ENCODE assay signal across 1 cellular context in the genomic region with DNA sequence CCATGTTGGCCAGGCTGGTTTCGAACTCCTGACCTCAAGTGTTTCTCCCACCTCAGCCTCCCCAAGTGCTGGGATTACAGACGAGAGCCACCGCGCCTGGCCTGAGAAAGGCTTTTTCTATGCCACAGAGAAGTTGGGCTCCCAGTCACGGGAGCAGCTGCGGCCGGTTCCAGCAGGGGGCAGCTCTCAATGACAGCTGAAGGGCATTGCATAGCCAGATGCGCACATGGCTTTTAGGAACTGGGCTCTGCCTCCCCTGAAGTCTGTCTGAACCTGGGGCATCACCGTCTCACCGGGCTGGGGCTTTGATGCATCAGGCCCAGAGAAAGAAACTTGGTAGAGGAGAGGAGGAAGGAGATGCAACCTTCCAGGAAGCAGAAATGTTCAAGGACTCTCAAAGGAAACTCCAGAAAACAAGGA.
TF ChIP-seq lines count a peak whose summit lies in the region.

No MANE protein-coding gene starts in this region.

TF ChIP-seq in HepG2, 621 proteins besides CTCF, POLR2A, EP300 and RAD21 (continued from another document and continues in another):
- TF ChIP-seq ZNF770 (CRISPR knock-in tag; IDR thresholded peaks at IDR 0.05) (0 out of 2 replicates have a peak, but pooled peaks have one; percentile 51), SPEN (CRISPR knock-in tag; IDR thresholded peaks at IDR 0.05; ENCODE audit: low read depth) (0 out of 2 replicates have a peak, but pooled peaks have one; percentile 21), CHD2 (IDR thresholded peaks at IDR 0.05; ENCODE audit: low read depth, low read length) (peak; percentile 17; the same call in 1 of the 2 replicates), HDAC1 (CRISPR knock-in tag; IDR thresholded peaks at IDR 0.05) (peak; percentile 43; the same call in 1 of the 2 replicates), NFKBIZ (CRISPR knock-in tag; IDR thresholded peaks at IDR 0.05) (no peak), NR0B2 (CRISPR knock-in tag; IDR thresholded peaks at IDR 0.05) (peak; percentile 67; the same call in 1 of the 2 replicates), ZNF878 (CRISPR knock-in tag; IDR thresholded peaks at IDR 0.05) (no peak), ZSCAN12 (CRISPR knock-in tag; IDR thresholded peaks at IDR 0.05) (no peak), ZFP41 (CRISPR knock-in tag; IDR thresholded peaks at IDR 0.05; ENCODE audit: borderline replicate concordance) (peak; percentile 38; the same call in 1 of the 2 replicates), ZNF674 (CRISPR knock-in tag; IDR thresholded peaks at IDR 0.05; ENCODE audit: low read depth) (no peak), POGK (CRISPR knock-in tag; conservative IDR thresholded peaks at IDR 0.05) (0 out of 2 replicates have a peak, but pooled peaks have one; percentile 17), GZF1 (CRISPR knock-in tag; IDR thresholded peaks at IDR 0.05) (no peak), KAT8 (CRISPR knock-in tag; IDR thresholded peaks at IDR 0.05) (0 out of 2 replicates have a peak, but pooled peaks have one; percentile 49), TP53 (CRISPR knock-in tag; conservative IDR thresholded peaks at IDR 0.05) (no peak), BCL3 (CRISPR knock-in tag; IDR thresholded peaks at IDR 0.05) (no peak), ZNF333 (CRISPR knock-in tag; IDR thresholded peaks at IDR 0.05; ENCODE audit: borderline replicate concordance) (0 out of 2 replicates have a peak, but pooled peaks have one; percentile 33), ZNF121 (CRISPR knock-in tag; IDR thresholded peaks at IDR 0.05) (no peak), PAXIP1 (CRISPR knock-in tag; conservative IDR thresholded peaks at IDR 0.05) (peak; percentile 46), ZBTB7B (CRISPR knock-in tag; IDR thresholded peaks at IDR 0.05) (peak; percentile 67; the same call in 1 of the 2 replicates), JARID2 (CRISPR knock-in tag; IDR thresholded peaks at IDR 0.05; ENCODE audit: insufficient replicate concordance) (no peak), BHLHE40 (IDR thresholded peaks at IDR 0.05; ENCODE audit: low read length) (peak; percentile 75), ZNF263 (CRISPR knock-in tag; IDR thresholded peaks at IDR 0.05) (peak; percentile 66; the same call in 1 of the 2 replicates), MLXIP (CRISPR knock-in tag; IDR thresholded peaks at IDR 0.05; ENCODE audit: borderline replicate concordance) (no peak), KDM4B (CRISPR knock-in tag; IDR thresholded peaks at IDR 0.05) (no peak), ZNF7 (CRISPR knock-in tag; IDR thresholded peaks at IDR 0.05) (0 out of 2 replicates have a peak, but pooled peaks have one; percentile 5), ESRRA (CRISPR knock-in tag; IDR thresholded peaks at IDR 0.05; ENCODE audit: low read depth) (peak; percentile 100), EHMT2 (IDR thresholded peaks at IDR 0.05; ENCODE audit: borderline replicate concordance, low read depth, low read length) (no peak), PAF1 (CRISPR knock-in tag; IDR thresholded peaks at IDR 0.05) (no peak), MAF1 (CRISPR knock-in tag; IDR thresholded peaks at IDR 0.05; ENCODE audit: borderline replicate concordance) (no peak), ZNF235 (CRISPR knock-in tag; IDR thresholded peaks at IDR 0.05; ENCODE audit: borderline replicate concordance) (no peak), CERS6 (CRISPR knock-in tag; IDR thresholded peaks at IDR 0.05) (no peak), TARDBP (CRISPR knock-in tag; IDR thresholded peaks at IDR 0.05) (0 out of 2 replicates have a peak, but pooled peaks have one; percentile 16), ZNF17 (CRISPR knock-in tag; IDR thresholded peaks at IDR 0.05) (no peak), ERF (CRISPR knock-in tag; IDR thresholded peaks at IDR 0.05) (peak; percentile 63; the same call in 1 of the 2 replicates), NBN (conservative IDR thresholded peaks at IDR 0.05) (no peak), SOX13 (IDR thresholded peaks at IDR 0.05) (no peak), SOX13 (CRISPR knock-in tag; conservative IDR thresholded peaks at IDR 0.05 in 1 of 2, IDR thresholded peaks at IDR 0.05 in 1 of 2) (0 out of 4 replicates have a peak, but pooled peaks of 1 of the 2 experiments have one; percentile 18)
- TF ChIP-seq, protein P1, sequence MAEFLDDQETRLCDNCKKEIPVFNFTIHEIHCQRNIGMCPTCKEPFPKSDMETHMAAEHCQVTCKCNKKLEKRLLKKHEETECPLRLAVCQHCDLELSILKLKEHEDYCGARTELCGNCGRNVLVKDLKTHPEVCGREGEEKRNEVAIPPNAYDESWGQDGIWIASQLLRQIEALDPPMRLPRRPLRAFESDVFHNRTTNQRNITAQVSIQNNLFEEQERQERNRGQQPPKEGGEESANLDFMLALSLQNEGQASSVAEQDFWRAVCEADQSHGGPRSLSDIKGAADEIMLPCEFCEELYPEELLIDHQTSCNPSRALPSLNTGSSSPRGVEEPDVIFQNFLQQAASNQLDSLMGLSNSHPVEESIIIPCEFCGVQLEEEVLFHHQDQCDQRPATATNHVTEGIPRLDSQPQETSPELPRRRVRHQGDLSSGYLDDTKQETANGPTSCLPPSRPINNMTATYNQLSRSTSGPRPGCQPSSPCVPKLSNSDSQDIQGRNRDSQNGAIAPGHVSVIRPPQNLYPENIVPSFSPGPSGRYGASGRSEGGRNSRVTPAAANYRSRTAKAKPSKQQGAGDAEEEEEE (CRISPR knock-in tag; IDR thresholded peaks at IDR 0.05; ENCODE audit: borderline replicate concordance) = no peak
- TF ChIP-seq, protein P2, sequence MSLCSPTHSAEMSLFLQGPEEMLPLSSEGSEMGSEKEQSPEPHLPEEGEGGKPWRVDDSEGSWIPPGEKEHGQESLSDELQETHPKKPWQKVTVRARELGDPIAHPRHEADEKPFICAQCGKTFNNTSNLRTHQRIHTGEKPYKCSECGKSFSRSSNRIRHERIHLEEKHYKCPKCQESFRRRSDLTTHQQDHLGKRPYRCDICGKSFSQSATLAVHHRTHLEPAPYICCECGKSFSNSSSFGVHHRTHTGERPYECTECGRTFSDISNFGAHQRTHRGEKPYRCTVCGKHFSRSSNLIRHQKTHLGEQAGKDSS (CRISPR knock-in tag; IDR thresholded peaks at IDR 0.05; ENCODE audit: borderline replicate concordance, low read depth) = no peak
- TF ChIP-seq, protein P3, sequence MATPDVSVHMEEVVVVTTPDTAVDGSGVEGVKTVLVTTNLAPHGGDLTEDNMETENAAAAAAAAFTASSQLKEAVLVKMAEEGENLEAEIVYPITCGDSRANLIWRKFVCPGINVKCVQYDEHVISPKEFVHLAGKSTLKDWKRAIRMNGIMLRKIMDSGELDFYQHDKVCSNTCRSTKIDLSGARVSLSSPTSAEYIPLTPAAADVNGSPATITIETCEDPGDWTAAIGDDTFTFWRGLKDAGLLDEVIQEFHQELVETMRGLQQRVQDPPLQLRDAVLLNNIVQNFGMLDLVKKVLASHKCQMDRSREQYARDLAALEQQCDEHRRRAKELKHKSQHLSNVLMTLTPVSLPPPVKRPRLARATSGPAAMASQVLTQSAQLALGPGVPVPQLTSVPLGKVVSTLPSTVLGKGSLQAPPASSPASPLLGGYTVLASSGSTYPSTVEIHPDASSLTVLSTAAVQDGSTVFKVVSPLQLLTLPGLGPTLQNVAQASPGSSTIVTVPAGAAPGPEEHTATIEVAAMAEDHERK (CRISPR knock-in tag; IDR thresholded peaks at IDR 0.05; ENCODE audit: low read depth) = no peak
